ENCODE assay signal across 26 cellular contexts in genomic region chr2:119006441-119006840, GRCh38.
"Had no signal": no experiment of that assay in that cellular context is flagged by ENCODE, and none has a peak within 500 bp of the region (broad histone marks: within the 10 kb centered on the region; RNA-seq: fewer than 3 reads in every experiment).

No MANE protein-coding gene starts in this region.

- H3K27me3 ChIP-seq: pancreas had no signal

- H3K4me1 ChIP-seq: lower lobe of right lung, neural progenitor cell, pancreas, prostate gland, suprapubic skin had no signal

- H3K4me3 Mint-ChIP-seq: mesothelial cell of epicardium; naive B cell; natural killer cell; nephron progenitor cell; neural progenitor cell; stimulated activated effector memory CD8-positive, alpha-beta T cell treated with anti-CD3 and anti-CD28 coated beads, Interleukin-12 subunit alpha, Interleukin-12 subunit beta, amount 100 ng/mL, for 72 hours; stimulated activated naive CD8-positive, alpha-beta T cell treated with anti-CD3 and anti-CD28 coated beads, Interleukin-15, Interleukin-2, amounts not matched to agents 100 ng/mL and 50 ng/mL, for 24 hours had no signal

- H3K27ac Mint-ChIP-seq: mesothelial cell of epicardium; naive B cell; natural killer cell; nephron progenitor cell; neural progenitor cell; stimulated activated effector memory CD8-positive, alpha-beta T cell treated with anti-CD3 and anti-CD28 coated beads, Interleukin-12 subunit alpha, Interleukin-12 subunit beta, amount 100 ng/mL, for 72 hours; stimulated activated naive CD8-positive, alpha-beta T cell treated with anti-CD3 and anti-CD28 coated beads, Interleukin-15, Interleukin-2, amounts not matched to agents 100 ng/mL and 50 ng/mL, for 24 hours had no signal

- H3K36me3 Mint-ChIP-seq: mesothelial cell of epicardium; naive B cell; natural killer cell; neural progenitor cell; stimulated activated effector memory CD8-positive, alpha-beta T cell treated with anti-CD3 and anti-CD28 coated beads, Interleukin-12 subunit alpha, Interleukin-12 subunit beta, amount 100 ng/mL, for 72 hours had no signal

- H3K9me3 Mint-ChIP-seq: natural killer cell had no signal

- H3K4me1 Mint-ChIP-seq: mesothelial cell of epicardium; naive B cell; natural killer cell; nephron progenitor cell; neural progenitor cell; stimulated activated effector memory CD8-positive, alpha-beta T cell treated with anti-CD3 and anti-CD28 coated beads, Interleukin-12 subunit alpha, Interleukin-12 subunit beta, amount 100 ng/mL, for 72 hours had no signal

- H3K4me3 ChIP-seq: heart right ventricle, hepatocyte, lower lobe of right lung, neural progenitor cell, pancreas, prostate gland, skin epidermis, suprapubic skin, thoracic aorta, tibial artery had no signal

- H3K27ac ChIP-seq: heart right ventricle, hepatocyte, lower lobe of right lung, neural progenitor cell, pancreas, prostate gland, skin epidermis, suprapubic skin, thoracic aorta, tibial artery had no signal

- DNase-seq: heart right ventricle; left ventricle myocardium superior; lower lobe of right lung; mesendoderm; naive B cell; natural killer cell; nephron progenitor cell; pancreas; posterior cingulate gyrus; retina; right cardiac atrium; stimulated activated CD4-positive, alpha-beta T cell treated with anti-CD3 and anti-CD28 coated beads, Interleukin-12 subunit alpha, Interleukin-12 subunit beta, amount 100 ng/mL, for 4 hours; stimulated activated CD4-positive, alpha-beta T cell treated with anti-CD3 and anti-CD28 coated beads, Interleukin-15, amount 100 ng/mL, for 24 hours; stimulated activated CD4-positive, alpha-beta T cell treated with anti-CD3 and anti-CD28 coated beads, Interleukin-4, amount 100 ng/mL, for 24 hours; stimulated activated naive CD4-positive, alpha-beta T cell; trophoblast cell had no signal

- H3K36me3 ChIP-seq: heart right ventricle, lower lobe of right lung, neural progenitor cell, pancreas, prostate gland, suprapubic skin, thoracic aorta, tibial artery had no signal

- H3K9me3 ChIP-seq: pancreas, prostate gland, suprapubic skin, thoracic aorta, tibial artery had no signal
